In genomic region chr16:75599452-75600277, GRCh38 we compare ENCODE assay signal across 22 cellular contexts. TPM values are rescaled to one million over a fixed set of nuclear protein-coding genes. Genes with fewer than 3 reads are reported as not detected.
A peak's percentile ranks its signal among the peaks of the same experiment; 100 is the strongest.
DNase-seq lines count a peak whose midpoint lies in the region; ATAC-seq, FAIRE-seq and TF ChIP-seq lines count a peak whose summit lies in the region.
"Had no signal": no experiment of that assay in that cellular context is flagged by ENCODE, and none has a peak within 500 bp of the region (broad histone marks: within the 10 kb centered on the region; RNA-seq: fewer than 3 reads in every experiment).

No MANE protein-coding gene starts in this region.

- H4K20me1 ChIP-seq in K562 (replicated peaks; ENCODE audit: control insufficient read depth, insufficient read depth, low read length), result no peaks in the 10 kb centered on the region

- no peak overlapping the region for H2AK5ac ChIP-seq in trophoblast cell (ENCODE audit: low read length)

- no peak for TF ChIP-seq CTCF in K562 (IDR thresholded peaks at IDR 0.05 in 2 of 3, conservative IDR thresholded peaks at IDR 0.05 in 1 of 3; ENCODE audit: insufficient read depth in 2 of 3, low read depth in 1 of 3, low read length in 3 of 3)

- H3K14ac ChIP-seq in trophoblast cell (ENCODE audit: low read length), result no peak overlapping the region

- H2BK12ac ChIP-seq in trophoblast cell (ENCODE audit: low read length), result no peak overlapping the region

- H3K27me3 ChIP-seq in K562 (ENCODE audit: control insufficient read depth in 2 of 2, insufficient read depth in 2 of 2, low read length in 2 of 2) (no peaks in the 10 kb centered on the region), trophoblast cell (ENCODE audit: insufficient read depth, low read length) (no peaks in the 10 kb centered on the region)
- H3K27me3 ChIP-seq: esophagus muscularis mucosa had no signal

- POLR2A ChIA-PET in K562 (lab: Yijun Ruan, JAX), result interaction anchor here (0.6 to 1.4 kb wide), 4 partner anchors 11 to 310 kb away, joined by 3 to 7 read pairs (median 4); no protein-coding TSS in a partner anchor

- H3K4me1 ChIP-seq in K562 (replicated peaks in 1 of 2; ENCODE audit: control insufficient read depth in 2 of 2, insufficient read depth in 2 of 2, low read length in 2 of 2) (peaks cover 0 to 7% of the 10 kb centered on the region in 2 experiments; a peak in 3 of 5 replicates), trophoblast cell (ENCODE audit: control insufficient read depth in 1 of 2, insufficient read depth in 2 of 2, low read length in 2 of 2) (no peaks in the 10 kb centered on the region)
- H3K4me1 ChIP-seq: esophagus muscularis mucosa had no signal

- in situ Hi-C loops in K562 (cut with MboI), result no loop called here

- no peak overlapping the region for H3K18ac ChIP-seq in trophoblast cell (ENCODE audit: low read length)

- H3K4me3 ChIP-seq in K562, result no peak overlapping the region
- H3K4me3 ChIP-seq in trophoblast cell (ENCODE audit: low read depth, low read length), result peak overlapping the region; percentile 50
- H3K4me3 ChIP-seq: esophagus muscularis mucosa had no signal

- FAIRE-seq in K562 (lab: Jason Lieb, UNC), result no peak
- FAIRE-seq: GM12891, TTC549 had no signal

- no peaks in the 10 kb centered on the region for H3K9me3 ChIP-seq in K562 (replicated peaks; ENCODE audit: control insufficient read depth, insufficient read depth, low read depth, low read length)
- H3K9me3 ChIP-seq in trophoblast cell (ENCODE audit: insufficient read depth, low read depth, low read length), result peaks cover 1% of the 10 kb centered on the region

- WGBS in K562 (ENCODE audit: insufficient coverage, low coverage, missing lambda C conversion rate), result 86% methylated on average over 6 of the region's 6 CpGs
- WGBS in trophoblast cell (ENCODE audit: extremely low coverage, insufficient coverage, insufficient read length), result no CpG with 5 or more reads among the region's 6 CpGs

- no peak overlapping the region for H3K4me2 ChIP-seq in K562 (ENCODE audit: insufficient read depth, low read length)
- H3K4me2 ChIP-seq in trophoblast cell (ENCODE audit: low read length), result no peak overlapping the region

- TF ChIP-seq EP300 in K562 (IDR thresholded peaks at IDR 0.05; ENCODE audit: low read length), result no peak

- H3K9ac ChIP-seq in K562 (ENCODE audit: insufficient read depth in 1 of 2, low read depth in 2 of 2, low read length in 2 of 2), result no peak overlapping the region
- H3K9ac ChIP-seq in trophoblast cell (ENCODE audit: low read length), result no peak overlapping the region

- peak; percentile 15 for DNase-seq in AG08396 (ENCODE audit: low spot score)
- DNase-seq in GM03348 (ENCODE audit: low spot score), result peak; percentile 13
- DNase-seq in K562 (ENCODE audit: extremely low read depth in 1 of 4, low spot score in 3 of 4), result no peak
- DNase-seq in trophoblast cell, result peak in 1 of 2 donors; percentile 63
- no peak for DNase-seq in NOMO-1 (lab: John Stamatoyannopoulos, UW; ENCODE audit: unreplicated experiment in 2 of 2)
- DNase-seq in NCI-H146 treated with DMSO at 0.1 percent for 48 hours (lab: John Stamatoyannopoulos, UW; ENCODE audit: unreplicated experiment), result no peak
- DNase-seq: activated naive CD4-positive, alpha-beta T cell treated with anti-CD3 and anti-CD28 coated beads, Interleukin-2, amount 10 ng/mL, durations not matched to agents 7 days and 5 days; activated T-cell treated with anti-CD3 and anti-CD28 coated beads, Interleukin-2, amount 50 U/mL, for 4 hours; DMS79; effector CD4-positive, alpha-beta T cell; KG1; naive thymus-derived CD4-positive, alpha-beta T cell; NCI-H2029; NCI-H226; NCI-H748 treated with DMSO at 0.1 percent for 48 hours; OCI-M1; SHP77 treated with DMSO at 0.1 percent for 48 hours; T-cell had no signal

- no peak overlapping the region for H3K27ac ChIP-seq in K562 (ENCODE audit: extremely low read depth, low read depth, low read length)
- no peak overlapping the region for H3K27ac ChIP-seq in trophoblast cell (ENCODE audit: low read depth, low read length)
- H3K27ac ChIP-seq: esophagus muscularis mucosa had no signal

- H2AFZ ChIP-seq in K562 (ENCODE audit: low read depth, low read length) (no peak overlapping the region), trophoblast cell (ENCODE audit: insufficient read depth, low read length, poor library complexity) (no peak overlapping the region)

- H2BK120ac ChIP-seq in trophoblast cell (ENCODE audit: insufficient read depth, low read length, poor library complexity), result no peak overlapping the region

- H3K9me1 ChIP-seq in K562 (ENCODE audit: control insufficient read depth, insufficient read depth, low read length), result no peaks in the 10 kb centered on the region

- no peak overlapping the region for H2BK5ac ChIP-seq in trophoblast cell (ENCODE audit: low read depth, low read length, poor library complexity)

- H4K8ac ChIP-seq in trophoblast cell (ENCODE audit: low read depth, low read length), result no peak overlapping the region

- no peak for ATAC-seq in K562
- ATAC-seq in GM19351 (IDR thresholded peaks at IDR 0.05; ENCODE audit: unreplicated experiment), result no peak
- ATAC-seq: activated T-cell treated with anti-CD3 and anti-CD28 coated beads, Interleukin-2, amount 50 U/mL, for 4 hours; naive thymus-derived CD4-positive, alpha-beta T cell; T-cell had no signal

- intact Hi-C loops in K562 (cut with micrococcal nuclease), result no loop called here

- H3K36me3 ChIP-seq in K562 (ENCODE audit: control insufficient read depth, insufficient read depth, low read length), result peaks cover 31% of the 10 kb centered on the region; the same call in 2 of the 3 replicates
- peaks cover 12 to 43% of the 10 kb centered on the region in 2 experiments for H3K36me3 ChIP-seq in trophoblast cell (ENCODE audit: control insufficient read depth in 1 of 2, insufficient read depth in 2 of 2, low read length in 2 of 2)

- TF ChIP-seq RAD21 in K562 (CRISPR knock-in tag; conservative IDR thresholded peaks at IDR 0.05 in 1 of 2, IDR thresholded peaks at IDR 0.05 in 1 of 2), result no peak

- no peak overlapping the region for H4K91ac ChIP-seq in trophoblast cell (ENCODE audit: low read depth, low read length)

- H3K4ac ChIP-seq in trophoblast cell (ENCODE audit: low read depth, low read length), result no peak overlapping the region

- no peak for TF ChIP-seq POLR2A in K562 (conservative IDR thresholded peaks at IDR 0.05)

- BruUV-seq in K562 (replicated peaks; lab: Mats Ljungman, UMichigan), result TSS peak; percentile 28

- no peak overlapping the region for H4K12ac ChIP-seq in trophoblast cell (ENCODE audit: low read depth, low read length)

- H3K23ac ChIP-seq in trophoblast cell (ENCODE audit: low read length), result no peak overlapping the region

- H3K79me1 ChIP-seq in trophoblast cell (ENCODE audit: low read length), result no peaks in the 10 kb centered on the region

- no peaks in the 10 kb centered on the region for H3K79me2 ChIP-seq in K562 (ENCODE audit: control insufficient read depth, insufficient read depth, low read length)
- no peaks in the 10 kb centered on the region for H3K79me2 ChIP-seq in trophoblast cell (ENCODE audit: control insufficient read depth, insufficient read depth, low read length, poor library complexity)

- CTCF ChIA-PET in K562 (lab: Yijun Ruan, JAX; ENCODE audit: low intra/inter-chr PET ratio), result no interaction called here

RNA-seq across cellular contexts. Expression of gene ADAT1, which starts 23.4 kb away (rescaled TPM):
- total RNA-seq in K562 (2011; cell fraction: chromatin; rRNA removed; ENCODE audit: low replicate concordance), result 46.8 and 48.6 TPM in 2 replicates
- 28.2 and 34.4 TPM in 2 replicates for total RNA-seq in K562 (2011; cell fraction: nucleolus; rRNA removed)
- total RNA-seq in K562 (2011; cell fraction: nucleoplasm; rRNA removed), result 39.7 and 48.8 TPM in 2 replicates
- total RNA-seq in K562 (2014; rRNA removed) (23.6 and 26.2 TPM in 2 replicates), K562 (2014; rRNA removed; fragmentation: Illumina TruSeq; extraction: Trizol) (28.2 and 33.3 TPM in 2 replicates), K562 (2015; rRNA removed; fragmentation: Illumina TruSeq; extraction: Trizol) (34.4 and 36.7 TPM in 2 replicates), K562 (2021) (26.1 and 30.9 TPM in 2 replicates)
- polyA plus RNA-seq in K562 (2011; rRNA removed) (25.2 and 32.2 TPM in 2 replicates), K562 (2014; fragmentation: Illumina TruSeq; extraction: Trizol) (36.0 and 39.4 TPM in 2 replicates), K562 (2014; fragmentation: Nextera tagmentation; extraction: Ambion mirVana) (10 to 100 TPM; 16.0 to 20.6 TPM), K562 (2014; rRNA removed) (18.7 and 27.4 TPM in 2 replicates)
- 31.7 and 34.1 TPM in 2 replicates for polyA plus RNA-seq in K562 (2011; cell fraction: cytosol; rRNA removed)
- 24.3 and 27.6 TPM in 2 replicates for polyA plus RNA-seq in K562 (2011; cell fraction: nucleus; rRNA removed)
- polyA plus RNA-seq in K562 (2012), result 21.2 and 23.6 TPM in 2 replicates
- 48.3 and 48.8 TPM in 2 replicates for polyA minus RNA-seq in K562 (2011; rRNA and poly(A)+ RNA removed)
- polyA minus RNA-seq in K562 (2011; cell fraction: cytosol; rRNA and poly(A)+ RNA removed), result 15.1 and 18.0 TPM in 2 replicates
- 18.6 and 26.9 TPM in 2 replicates for polyA minus RNA-seq in K562 (2011; cell fraction: nucleus; rRNA and poly(A)+ RNA removed)
- 23.8 and 25.7 TPM in 2 replicates for polyA plus RNA-seq in trophoblast cell (2013)

RNA-seq across cellular contexts. Expression of gene GABARAPL2, which starts 33.5 kb away (rescaled TPM):
- total RNA-seq in K562 (2011; cell fraction: chromatin; rRNA removed; ENCODE audit: low replicate concordance), result 39.7 and 43.4 TPM in 2 replicates
- 27.6 and 28.0 TPM in 2 replicates for total RNA-seq in K562 (2011; cell fraction: nucleolus; rRNA removed)
- 46.8 and 63.5 TPM in 2 replicates for total RNA-seq in K562 (2011; cell fraction: nucleoplasm; rRNA removed)
- 39.8 and 42.1 TPM in 2 replicates for total RNA-seq in K562 (2014; rRNA removed)
- total RNA-seq in K562 (2014; rRNA removed; fragmentation: Illumina TruSeq; extraction: Trizol), result 65.5 and 81.6 TPM in 2 replicates
- total RNA-seq in K562 (2015; rRNA removed; fragmentation: Illumina TruSeq; extraction: Trizol), result 49.0 and 50.5 TPM in 2 replicates
- 89.2 and 91.8 TPM in 2 replicates for total RNA-seq in K562 (2021)
- 89.0 and 118 TPM in 2 replicates for polyA plus RNA-seq in K562 (2011; rRNA removed)
- 44.7 and 87.3 TPM in 2 replicates for polyA plus RNA-seq in K562 (2011; cell fraction: cytosol; rRNA removed)
- 37.3 and 59.0 TPM in 2 replicates for polyA plus RNA-seq in K562 (2011; cell fraction: nucleus; rRNA removed)
- polyA plus RNA-seq in K562 (2012), result 113 TPM in 2 replicates
- polyA plus RNA-seq in K562 (2014; fragmentation: Illumina TruSeq; extraction: Trizol), result 88.2 and 94.1 TPM in 2 replicates
- polyA plus RNA-seq in K562 (2014; fragmentation: Nextera tagmentation; extraction: Ambion mirVana), result 100 to 1,000 TPM; 252 to 288 TPM
- polyA plus RNA-seq in K562 (2014; rRNA removed), result 101 and 105 TPM in 2 replicates
- 52.9 and 56.0 TPM in 2 replicates for polyA minus RNA-seq in K562 (2011; rRNA and poly(A)+ RNA removed)
- polyA minus RNA-seq in K562 (2011; cell fraction: cytosol; rRNA and poly(A)+ RNA removed), result 27.2 and 28.1 TPM in 2 replicates
- 14.4 and 26.2 TPM in 2 replicates for polyA minus RNA-seq in K562 (2011; cell fraction: nucleus; rRNA and poly(A)+ RNA removed)
- polyA plus RNA-seq in trophoblast cell (2013), result 79.2 and 79.9 TPM in 2 replicates

RNA-seq across cellular contexts. Expression of gene TMEM231, which starts 43.6 kb away (rescaled TPM):
- total RNA-seq in K562 (2011; cell fraction: chromatin; rRNA removed; ENCODE audit: low replicate concordance), result 31.6 and 45.2 TPM in 2 replicates
- total RNA-seq in K562 (2011; cell fraction: nucleolus; rRNA removed), result 32.4 and 38.0 TPM in 2 replicates
- total RNA-seq in K562 (2011; cell fraction: nucleoplasm; rRNA removed), result 45.1 and 54.6 TPM in 2 replicates
- 9.0 and 13.0 TPM in 2 replicates for total RNA-seq in K562 (2014; rRNA removed)
- total RNA-seq in K562 (2014; rRNA removed; fragmentation: Illumina TruSeq; extraction: Trizol), result 7.6 and 9.1 TPM in 2 replicates
- 6.8 and 7.2 TPM in 2 replicates for total RNA-seq in K562 (2015; rRNA removed; fragmentation: Illumina TruSeq; extraction: Trizol)
- 12.6 and 13.9 TPM in 2 replicates for total RNA-seq in K562 (2021)
- 27.6 and 30.2 TPM in 2 replicates for polyA plus RNA-seq in K562 (2011; rRNA removed)
- polyA plus RNA-seq in K562 (2011; cell fraction: cytosol; rRNA removed), result 70.9 and 80.2 TPM in 2 replicates
- 37.7 and 43.4 TPM in 2 replicates for polyA plus RNA-seq in K562 (2011; cell fraction: nucleus; rRNA removed)
- polyA plus RNA-seq in K562 (2012), result 10.1 and 12.8 TPM in 2 replicates
- 15.6 and 17.0 TPM in 2 replicates for polyA plus RNA-seq in K562 (2014; fragmentation: Illumina TruSeq; extraction: Trizol)
- polyA plus RNA-seq in K562 (2014; fragmentation: Nextera tagmentation; extraction: Ambion mirVana), result 1 to 10 TPM; 1.6 to 2.8 TPM
- 10.9 and 13.0 TPM in 2 replicates for polyA plus RNA-seq in K562 (2014; rRNA removed)
- 29.7 and 48.7 TPM in 2 replicates for polyA minus RNA-seq in K562 (2011; rRNA and poly(A)+ RNA removed)
- polyA minus RNA-seq in K562 (2011; cell fraction: cytosol; rRNA and poly(A)+ RNA removed), result 18.2 and 21.3 TPM in 2 replicates
- 16.7 and 17.2 TPM in 2 replicates for polyA minus RNA-seq in K562 (2011; cell fraction: nucleus; rRNA and poly(A)+ RNA removed)
- 3.9 and 4.0 TPM in 2 replicates for polyA plus RNA-seq in trophoblast cell (2013)

RNA-seq across cellular contexts. Expression of gene KARS1, which starts 47.8 kb away (rescaled TPM):
- total RNA-seq in K562 (2011; cell fraction: chromatin; rRNA removed; ENCODE audit: low replicate concordance), result 141 and 145 TPM in 2 replicates
- 80.8 and 96.6 TPM in 2 replicates for total RNA-seq in K562 (2011; cell fraction: nucleolus; rRNA removed)
- total RNA-seq in K562 (2011; cell fraction: nucleoplasm; rRNA removed), result 125 and 137 TPM in 2 replicates
- total RNA-seq in K562 (2014; rRNA removed), result 254 and 273 TPM in 2 replicates
- total RNA-seq in K562 (2014; rRNA removed; fragmentation: Illumina TruSeq; extraction: Trizol), result 308 and 329 TPM in 2 replicates
- total RNA-seq in K562 (2015; rRNA removed; fragmentation: Illumina TruSeq; extraction: Trizol), result 289 and 304 TPM in 2 replicates
- total RNA-seq in K562 (2021), result 257 and 269 TPM in 2 replicates
- 248 and 313 TPM in 2 replicates for polyA plus RNA-seq in K562 (2011; rRNA removed)
- 136 and 187 TPM in 2 replicates for polyA plus RNA-seq in K562 (2011; cell fraction: cytosol; rRNA removed)
- 84.7 and 123 TPM in 2 replicates for polyA plus RNA-seq in K562 (2011; cell fraction: nucleus; rRNA removed)
- polyA plus RNA-seq in K562 (2012), result 169 and 222 TPM in 2 replicates
- 351 and 386 TPM in 2 replicates for polyA plus RNA-seq in K562 (2014; fragmentation: Illumina TruSeq; extraction: Trizol)
- 100 to 1,000 TPM; 223 to 313 TPM for polyA plus RNA-seq in K562 (2014; fragmentation: Nextera tagmentation; extraction: Ambion mirVana)
- 257 and 275 TPM in 2 replicates for polyA plus RNA-seq in K562 (2014; rRNA removed)
- polyA minus RNA-seq in K562 (2011; rRNA and poly(A)+ RNA removed), result 305 and 312 TPM in 2 replicates
- 93.1 and 121 TPM in 2 replicates for polyA minus RNA-seq in K562 (2011; cell fraction: cytosol; rRNA and poly(A)+ RNA removed)
- polyA minus RNA-seq in K562 (2011; cell fraction: nucleus; rRNA and poly(A)+ RNA removed), result 41.6 and 70.1 TPM in 2 replicates
- 102 TPM in 2 replicates for polyA plus RNA-seq in trophoblast cell (2013)

RNA-seq across cellular contexts. Expression of gene TERF2IP, which starts 47.9 kb away (rescaled TPM):
- 11.7 and 22.5 TPM in 2 replicates for total RNA-seq in K562 (2011; cell fraction: chromatin; rRNA removed; ENCODE audit: low replicate concordance)
- 20.9 and 26.2 TPM in 2 replicates for total RNA-seq in K562 (2011; cell fraction: nucleolus; rRNA removed)
- total RNA-seq in K562 (2011; cell fraction: nucleoplasm; rRNA removed), result 20.6 and 21.5 TPM in 2 replicates
- 47.3 and 50.0 TPM in 2 replicates for total RNA-seq in K562 (2014; rRNA removed)
- 47.0 and 53.2 TPM in 2 replicates for total RNA-seq in K562 (2014; rRNA removed; fragmentation: Illumina TruSeq; extraction: Trizol)
- 45.6 and 46.4 TPM in 2 replicates for total RNA-seq in K562 (2015; rRNA removed; fragmentation: Illumina TruSeq; extraction: Trizol)
- total RNA-seq in K562 (2021), result 44.4 and 49.7 TPM in 2 replicates
- polyA plus RNA-seq in K562 (2011; rRNA removed), result 29.1 and 35.2 TPM in 2 replicates
- polyA plus RNA-seq in K562 (2011; cell fraction: cytosol; rRNA removed), result 18.6 and 25.9 TPM in 2 replicates
- 15.2 and 16.9 TPM in 2 replicates for polyA plus RNA-seq in K562 (2011; cell fraction: nucleus; rRNA removed)
- 41.4 and 42.6 TPM in 2 replicates for polyA plus RNA-seq in K562 (2012)
- polyA plus RNA-seq in K562 (2014; fragmentation: Illumina TruSeq; extraction: Trizol), result 52.9 and 64.2 TPM in 2 replicates
- 10 to 100 TPM; 14.5 to 14.8 TPM for polyA plus RNA-seq in K562 (2014; fragmentation: Nextera tagmentation; extraction: Ambion mirVana)
- polyA plus RNA-seq in K562 (2014; rRNA removed), result 50.2 and 51.3 TPM in 2 replicates
- polyA minus RNA-seq in K562 (2011; rRNA and poly(A)+ RNA removed), result 16.6 TPM in 2 replicates
- polyA minus RNA-seq in K562 (2011; cell fraction: cytosol; rRNA and poly(A)+ RNA removed), result 14.1 and 15.4 TPM in 2 replicates
- 13.5 and 19.9 TPM in 2 replicates for polyA minus RNA-seq in K562 (2011; cell fraction: nucleus; rRNA and poly(A)+ RNA removed)
- 24.5 and 24.6 TPM in 2 replicates for polyA plus RNA-seq in trophoblast cell (2013)

Comparison
In these comparisons a context has a peak if more than half of its experiments do, and no peak if none do; other contexts are left out.
1. DNase-seq: peak in AG08396 (single experiment) and GM03348 (single experiment); none in K562 (0 of 4), NOMO-1 (0 of 2) and NCI-H146 treated with DMSO at 0.1 percent for 48 hours (single experiment).